8 cellular contexts compared by ENCODE assay signal in the genomic region with DNA sequence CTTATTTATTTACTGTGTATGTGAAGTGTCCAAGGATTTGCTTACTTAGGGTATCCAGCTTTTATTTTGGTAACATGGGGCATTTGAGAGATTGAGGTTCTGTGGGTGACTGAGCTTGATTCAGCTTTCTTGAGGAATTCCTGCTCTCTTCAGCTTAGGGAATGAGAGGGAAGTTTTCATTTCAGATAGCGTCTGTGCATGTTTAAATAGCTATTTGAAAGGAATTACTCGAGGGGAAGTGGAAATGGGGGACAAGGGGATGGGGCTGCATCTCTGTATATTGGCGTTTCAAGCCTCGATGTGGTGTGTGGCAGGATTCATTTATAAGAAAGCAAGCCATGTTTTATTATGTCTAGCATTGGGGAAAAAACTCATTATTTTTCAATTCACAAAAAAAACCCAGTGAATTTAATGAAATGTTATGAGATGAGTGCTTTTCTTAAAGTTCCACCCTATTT. TPM values are rescaled to one million over a fixed set of nuclear protein-coding genes. Genes with fewer than 3 reads are reported as not detected.
DNase-seq lines count a peak whose midpoint lies in the region; ATAC-seq and TF ChIP-seq lines count a peak whose summit lies in the region.

No MANE protein-coding gene starts in this region.

- H3K9me2 ChIP-seq in SU-DHL-6 (replicated peaks; ENCODE audit: insufficient read depth, low read length): no peaks in the 10 kb centered on the region

- TF ChIP-seq CTCF in SU-DHL-6 (IDR thresholded peaks at IDR 0.05; ENCODE audit: insufficient read depth, low read length, poor library complexity, severe bottlenecking): no peak
- no peak for TF ChIP-seq CTCF in foreskin keratinocyte (conservative IDR thresholded peaks at IDR 0.05)

- peak; percentile 6 for DNase-seq in DMS53 (lab: John Stamatoyannopoulos, UW)
- no peak for DNase-seq in DMS53 treated with DMSO at 0.1 percent for 48 hours (lab: John Stamatoyannopoulos, UW; ENCODE audit: unreplicated experiment)
- DNase-seq in foreskin keratinocyte: peak in 1 of 2 donors; percentile 26
- DNase-seq in dedifferentiated amniotic fluid mesenchymal stem cell (ENCODE audit: extremely low spot score): no peak

- H3K9ac ChIP-seq in SU-DHL-6 (ENCODE audit: low read length): peak overlapping the region; percentile 80

- H3K27me3 ChIP-seq in SU-DHL-6 (ENCODE audit: low read length) (no peaks in the 10 kb centered on the region), foreskin keratinocyte (no peaks in the 10 kb centered on the region)

- peaks cover 16% of the 10 kb centered on the region for H3K4me1 ChIP-seq in foreskin keratinocyte

- H3K4me3 ChIP-seq in SU-DHL-6 (ENCODE audit: insufficient read depth, low read length, poor library complexity, severe bottlenecking): peak overlapping the region; percentile 97
- peak overlapping the region; percentile 75 to 97 (median 79) for H3K4me3 ChIP-seq in skin epidermis

- no peak for ATAC-seq in foreskin keratinocyte
- ATAC-seq in HG03196 (IDR thresholded peaks at IDR 0.05; ENCODE audit: unreplicated experiment): no peak
- ATAC-seq in GM21786 (IDR thresholded peaks at IDR 0.05; ENCODE audit: unreplicated experiment): no peak

- peaks cover 56% of the 10 kb centered on the region for H3K79me2 ChIP-seq in SU-DHL-6 (ENCODE audit: insufficient read depth, low read length)

- peaks cover 43% of the 10 kb centered on the region for H4K20me1 ChIP-seq in SU-DHL-6 (ENCODE audit: low read depth, low read length)

- peak overlapping the region; percentile 94 for H2AFZ ChIP-seq in SU-DHL-6 (ENCODE audit: low read depth, low read length, severe bottlenecking)

- H3K27ac ChIP-seq in SU-DHL-6 (ENCODE audit: low read depth, low read length) (no peak overlapping the region), foreskin keratinocyte (peak overlapping the region; percentile 93), skin epidermis (peak overlapping the region in 19 of 21 experiments; percentile 93 to 100 (median 99))

- H3K36me3 ChIP-seq in SU-DHL-6 (ENCODE audit: low read length): no peaks in the 10 kb centered on the region

- H3K4me2 ChIP-seq in SU-DHL-6 (ENCODE audit: low read depth, low read length, poor library complexity, severe bottlenecking): peak overlapping the region; percentile 94

- H3K9me3 ChIP-seq in SU-DHL-6 (ENCODE audit: insufficient read depth, low read length): no peaks in the 10 kb centered on the region

- H3F3A ChIP-seq in SU-DHL-6 (ENCODE audit: insufficient read depth): peaks cover 15% of the 10 kb centered on the region

RNA-seq across cellular contexts. Expression of gene ATP2C1, which starts 1.0 kb away (rescaled TPM):
- total RNA-seq in foreskin keratinocyte: 82.3 and 88.6 TPM in 2 replicates
- polyA plus RNA-seq in foreskin keratinocyte: 36.2 and 47.5 TPM in 2 replicates
